ENCODE assay signal across 14 cellular contexts in the genomic region with DNA sequence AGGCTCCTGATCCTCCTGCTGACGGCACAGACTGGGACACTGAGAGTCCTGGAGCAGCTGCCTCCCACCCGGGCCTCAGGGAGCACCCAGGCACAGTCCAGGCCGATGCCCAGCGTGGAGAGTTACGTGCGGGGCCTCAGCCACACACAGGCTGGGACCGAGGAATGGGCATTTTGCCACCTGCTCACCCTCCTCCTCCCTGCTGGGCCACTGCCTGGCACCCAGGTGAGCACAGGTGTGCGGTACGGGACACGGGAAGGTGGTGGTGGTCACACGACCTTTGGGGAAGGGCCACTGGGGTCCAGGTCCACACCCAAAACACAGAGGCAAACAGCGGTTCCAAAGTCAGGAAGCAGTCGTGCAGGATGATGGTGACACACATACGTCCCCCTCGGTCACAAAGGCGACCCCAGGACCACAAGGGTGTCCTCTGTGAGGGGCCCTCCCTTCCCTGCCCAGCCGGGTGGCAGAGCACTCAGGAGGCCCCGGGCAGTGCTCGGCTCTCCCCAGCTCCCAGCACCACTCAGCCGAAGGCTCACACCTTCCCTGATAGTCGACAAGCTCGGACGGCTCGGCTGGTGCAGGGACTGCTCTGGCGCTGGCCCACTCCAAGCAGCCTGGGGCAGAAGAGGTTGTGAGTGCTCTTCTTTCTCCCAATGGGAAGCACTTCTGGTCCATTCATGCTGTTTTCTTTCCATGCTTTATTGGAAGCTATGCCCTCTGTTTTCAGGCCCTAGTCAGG.
"Had no signal": no experiment of that assay in that cellular context is flagged by ENCODE, and none has a peak within 500 bp of the region (broad histone marks: within the 10 kb centered on the region; RNA-seq: fewer than 3 reads in every experiment).

No MANE protein-coding gene starts in this region.

- H3K27ac ChIP-seq: breast epithelium, neural progenitor cell, parathyroid adenoma, suprapubic skin, VCaP had no signal

- H3K9ac ChIP-seq: neural progenitor cell, parathyroid adenoma had no signal

- DNase-seq: activated CD4-positive, alpha-beta memory T cell treated with anti-CD3 and anti-CD28 coated beads for 36 hours; activated naive CD8-positive, alpha-beta T cell treated with anti-CD3 and anti-CD28 coated beads, Interleukin-2, amount 10 ng/mL, durations not matched to agents 7 days and 5 days; anterior cingulate cortex; mesenchymal stem cell; retina; stimulated activated CD4-positive, alpha-beta T cell treated with anti-CD3 and anti-CD28 coated beads, Interleukin-2, amount 100 ng/mL, for 24 hours; stimulated activated naive CD4-positive, alpha-beta T cell; T1000 had no signal

- H3K4me3 ChIP-seq: breast epithelium, dorsolateral prefrontal cortex, neural progenitor cell, suprapubic skin had no signal

- H3K27me3 ChIP-seq: breast epithelium, dorsolateral prefrontal cortex, neural progenitor cell, suprapubic skin had no signal

- H3K4me2 ChIP-seq: neural progenitor cell had no signal

- H3K79me2 ChIP-seq: parathyroid adenoma had no signal

- H3K9me3 ChIP-seq: breast epithelium, suprapubic skin had no signal

- H3K4me1 ChIP-seq: neural progenitor cell, parathyroid adenoma had no signal

- H2AFZ ChIP-seq: neural progenitor cell, parathyroid adenoma had no signal

- H3K36me3 ChIP-seq: breast epithelium, neural progenitor cell, suprapubic skin had no signal
